19 cellular contexts compared by ENCODE assay signal in genomic region chr10:126684171-126684745, GRCh38. TPM values are rescaled to one million over a fixed set of nuclear protein-coding genes. Genes with fewer than 3 reads are reported as not detected.
"Had no signal": no experiment of that assay in that cellular context is flagged by ENCODE, and none has a peak within 500 bp of the region (broad histone marks: within the 10 kb centered on the region; RNA-seq: fewer than 3 reads in every experiment).

No MANE protein-coding gene starts in this region.

- FAIRE-seq: islet of Langerhans had no signal

- H3K36me3 ChIP-seq: breast epithelium, heart left ventricle, left lung had no signal

- H3K9me3 Mint-ChIP-seq: nephron progenitor cell; stimulated activated naive CD8-positive, alpha-beta T cell treated with anti-CD3 and anti-CD28 coated beads, Interleukin-15, Interleukin-2, amounts not matched to agents 100 ng/mL and 50 ng/mL, for 24 hours had no signal

- H3K27ac Mint-ChIP-seq: activated CD8-positive, alpha-beta memory T cell treated with anti-CD3 and anti-CD28 coated beads, Interleukin-2, amount 10 ng/mL, durations not matched to agents 7 days and 5 days; activated naive CD8-positive, alpha-beta T cell; activated T-cell treated with anti-CD3 and anti-CD28 coated beads, Interleukin-2, amount 50 U/mL, for 24 hours; nephron progenitor cell; stimulated activated naive CD8-positive, alpha-beta T cell treated with anti-CD3 and anti-CD28 coated beads, Interleukin-15, Interleukin-2, amounts not matched to agents 100 ng/mL and 50 ng/mL, for 24 hours had no signal

- H3K27me3 ChIP-seq: breast epithelium, heart left ventricle, left lung, testis had no signal

- H3K4me3 Mint-ChIP-seq: activated CD8-positive, alpha-beta memory T cell treated with anti-CD3 and anti-CD28 coated beads, Interleukin-2, amount 10 ng/mL, durations not matched to agents 7 days and 5 days; activated naive CD8-positive, alpha-beta T cell; activated T-cell treated with anti-CD3 and anti-CD28 coated beads, Interleukin-2, amount 50 U/mL, for 24 hours; nephron progenitor cell; stimulated activated naive CD8-positive, alpha-beta T cell treated with anti-CD3 and anti-CD28 coated beads, Interleukin-15, Interleukin-2, amounts not matched to agents 100 ng/mL and 50 ng/mL, for 24 hours had no signal

- H3K27ac ChIP-seq: breast epithelium, heart left ventricle, left lung, testis had no signal

- ATAC-seq: activated CD8-positive, alpha-beta memory T cell treated with anti-CD3 and anti-CD28 coated beads, Interleukin-2, amount 10 ng/mL, durations not matched to agents 7 days and 5 days; heart left ventricle; left lung had no signal

- H3K27me3 Mint-ChIP-seq: activated CD8-positive, alpha-beta memory T cell treated with anti-CD3 and anti-CD28 coated beads, Interleukin-2, amount 10 ng/mL, durations not matched to agents 7 days and 5 days; activated naive CD8-positive, alpha-beta T cell; activated T-cell treated with anti-CD3 and anti-CD28 coated beads, Interleukin-2, amount 50 U/mL, for 24 hours; stimulated activated naive CD8-positive, alpha-beta T cell treated with anti-CD3 and anti-CD28 coated beads, Interleukin-15, Interleukin-2, amounts not matched to agents 100 ng/mL and 50 ng/mL, for 24 hours had no signal

- H3K4me3 ChIP-seq: breast epithelium, heart left ventricle, left lung, testis had no signal

- H3K36me3 Mint-ChIP-seq: activated CD8-positive, alpha-beta memory T cell treated with anti-CD3 and anti-CD28 coated beads, Interleukin-2, amount 10 ng/mL, durations not matched to agents 7 days and 5 days; activated naive CD8-positive, alpha-beta T cell had no signal

- H3K9me3 ChIP-seq: breast epithelium, heart left ventricle, left lung, testis had no signal

- DNase-seq: activated CD4-positive, alpha-beta T cell treated with anti-CD3 and anti-CD28 coated beads, Interleukin-2, amount 50 U/mL, for 48 hours; activated CD4-positive, CD25-positive, alpha-beta regulatory T cell treated with anti-CD3 and anti-CD28 coated beads, Interleukin-2, amount 50 U/mL, for 72 hours; activated CD8-positive, alpha-beta memory T cell treated with anti-CD3 and anti-CD28 coated beads, Interleukin-2, amount 10 ng/mL, durations not matched to agents 7 days and 5 days; activated gamma-delta T cell; activated T-cell treated with anti-CD3 and anti-CD28 coated beads, Interleukin-2, amount 50 U/mL, for 24 hours; anterior cingulate cortex; foreskin melanocyte; heart left ventricle; left lung; mesendoderm; nephron progenitor cell; stimulated activated CD4-positive, alpha-beta T cell treated with anti-CD3 and anti-CD28 coated beads, Interleukin-4, amount 100 ng/mL, for 1 hour; testis had no signal

- H3K4me1 ChIP-seq: breast epithelium, heart left ventricle, left lung, testis had no signal

- H3K4me1 Mint-ChIP-seq: activated CD8-positive, alpha-beta memory T cell treated with anti-CD3 and anti-CD28 coated beads, Interleukin-2, amount 10 ng/mL, durations not matched to agents 7 days and 5 days had no signal

RNA-seq across cellular contexts. Expression of gene C10orf90, which starts 13.8 kb away (rescaled TPM):
- total RNA-seq: activated CD8-positive, alpha-beta memory T cell treated with anti-CD3 and anti-CD28 coated beads, Interleukin-2, amount 10 ng/mL, durations not matched to agents 7 days and 5 days; heart left ventricle; left lung; pulmonary artery endothelial cell; ureter had no signal
- polyA plus RNA-seq: heart left ventricle had no signal
